1 cellular context compared by ENCODE assay signal in the genomic region with DNA sequence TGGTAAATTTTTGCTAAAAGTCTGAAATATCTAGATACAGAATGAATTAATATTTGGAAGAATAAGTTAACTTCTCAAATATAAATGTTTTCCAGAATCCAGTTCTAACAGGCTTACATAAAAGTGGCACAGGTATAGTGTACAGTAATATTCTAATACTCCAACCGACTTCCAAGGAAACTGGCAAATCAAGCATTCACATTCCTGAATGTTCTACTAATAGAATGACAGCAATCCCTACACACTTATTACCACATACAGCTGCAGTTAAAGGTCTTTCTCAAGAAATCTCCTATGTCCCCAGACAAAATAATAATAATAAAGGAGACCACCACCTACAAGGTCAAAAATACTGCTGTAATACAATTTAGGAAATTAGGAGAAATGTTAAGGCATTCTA.
TF ChIP-seq lines count a peak whose summit lies in the region.

No MANE protein-coding gene starts in this region.

TF ChIP-seq in SK-N-SH treated with all-trans-retinoic acid at 6 μM for 48 hours, 23 proteins besides CTCF, POLR2A, EP300 and RAD21 (continued from another document):
- TF ChIP-seq POU6F1 (CRISPR knock-in tag; IDR thresholded peaks at IDR 0.05; ENCODE audit: borderline replicate concordance, low read depth) (no peak), RARB (CRISPR knock-in tag; IDR thresholded peaks at IDR 0.05) (no peak), PATZ1 (CRISPR knock-in tag; IDR thresholded peaks at IDR 0.05; ENCODE audit: borderline replicate concordance) (no peak), ARNTL (CRISPR knock-in tag; IDR thresholded peaks at IDR 0.05; ENCODE audit: borderline replicate concordance, low read depth) (no peak), ZC3H10 (CRISPR knock-in tag; IDR thresholded peaks at IDR 0.05) (no peak), ZNF565 (CRISPR knock-in tag; conservative IDR thresholded peaks at IDR 0.05; ENCODE audit: low read depth) (no peak), TCF4 (CRISPR knock-in tag; IDR thresholded peaks at IDR 0.05; ENCODE audit: borderline replicate concordance) (no peak), CSDC2 (CRISPR knock-in tag; IDR thresholded peaks at IDR 0.05) (no peak), ISL1 (CRISPR knock-in tag; IDR thresholded peaks at IDR 0.05) (no peak), ZFP30 (CRISPR knock-in tag; IDR thresholded peaks at IDR 0.05) (no peak), TOX (CRISPR knock-in tag; IDR thresholded peaks at IDR 0.05; ENCODE audit: borderline replicate concordance) (no peak), CSRNP3 (CRISPR knock-in tag; IDR thresholded peaks at IDR 0.05) (no peak), PPARA (CRISPR knock-in tag; IDR thresholded peaks at IDR 0.05; ENCODE audit: borderline replicate concordance) (no peak), ZFP3 (CRISPR knock-in tag; IDR thresholded peaks at IDR 0.05) (no peak), SNAI2 (CRISPR knock-in tag; IDR thresholded peaks at IDR 0.05) (no peak)
